ENCODE assay signal across 11 cellular contexts in the genomic region with DNA sequence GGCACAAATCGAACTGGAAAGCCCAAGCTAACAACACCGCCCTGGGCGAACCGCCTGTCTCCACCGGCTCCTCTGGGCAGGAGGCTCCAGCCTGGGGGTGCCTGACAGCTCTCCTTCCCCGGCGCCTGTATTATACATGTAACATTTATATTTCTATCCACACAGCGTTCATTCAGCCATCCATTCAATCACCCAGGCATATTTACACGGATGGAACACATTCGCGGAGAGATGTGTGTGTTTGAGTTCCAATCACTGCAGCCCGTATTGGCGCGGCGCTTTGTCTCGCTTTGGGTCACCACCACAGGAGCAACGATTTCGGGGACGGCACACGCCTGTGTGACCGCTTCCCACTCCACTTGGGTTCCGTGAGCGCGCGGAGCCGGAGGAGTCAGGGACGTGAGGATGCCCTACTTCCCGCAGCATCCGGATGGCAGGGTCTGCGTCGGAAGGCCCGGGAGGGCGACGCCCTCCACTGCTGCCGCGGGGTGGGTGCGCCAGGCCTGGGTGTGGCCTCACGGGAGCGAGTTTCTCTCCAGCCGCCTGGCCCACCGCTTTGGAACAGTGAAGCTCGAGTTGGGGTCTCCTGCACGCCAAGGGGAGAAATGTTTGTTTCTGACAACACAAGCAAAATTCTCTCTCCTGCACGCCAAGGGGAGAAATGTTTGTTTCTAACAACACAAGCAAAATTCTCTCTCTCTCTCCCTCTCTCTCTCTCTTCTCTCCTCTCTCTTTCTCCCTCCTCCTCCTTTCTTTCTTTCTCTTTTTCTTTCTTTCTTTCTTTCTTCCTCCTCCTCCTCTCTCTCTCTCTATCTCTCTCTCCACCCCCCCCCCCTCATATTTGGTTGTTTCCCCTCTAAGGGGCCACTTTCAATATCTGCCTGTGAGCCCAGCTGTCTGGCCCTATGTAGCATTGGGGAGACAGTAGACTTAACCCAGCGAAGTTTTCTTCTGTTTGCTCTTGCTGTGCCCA. TPM values are rescaled to one million over a fixed set of nuclear protein-coding genes. Genes with fewer than 3 reads are reported as not detected.
DNase-seq lines count a peak whose midpoint lies in the region; FAIRE-seq and TF ChIP-seq lines count a peak whose summit lies in the region.
"Had no signal": no experiment of that assay in that cellular context is flagged by ENCODE, and none has a peak within 500 bp of the region (broad histone marks: within the 10 kb centered on the region; RNA-seq: fewer than 3 reads in every experiment).

No MANE protein-coding gene starts in this region.

- no peak overlapping the region for H3K4me3 ChIP-seq in astrocyte (ENCODE audit: insufficient read depth, low read depth, low read length)
- peak overlapping the region; percentile 26 for H3K4me3 ChIP-seq in mesodermal cell (ENCODE audit: extremely low read depth, insufficient read depth, low read length, poor library complexity, severe bottlenecking)
- H3K4me3 ChIP-seq in esophagus squamous epithelium = peak overlapping the region in 1 of 4 donors; percentile 50

- peak overlapping the region; percentile 78 for H3K4me2 ChIP-seq in astrocyte (ENCODE audit: low read length)

- H2AFZ ChIP-seq in astrocyte (ENCODE audit: low read depth, low read length) = no peak overlapping the region

- no peaks in the 10 kb centered on the region for H3K79me2 ChIP-seq in astrocyte (ENCODE audit: insufficient read depth, low read length)

- H3K27ac Mint-ChIP-seq in astrocyte (ENCODE audit: unreplicated experiment) = no peak overlapping the region

- no peaks in the 10 kb centered on the region for H3K36me3 ChIP-seq in astrocyte (ENCODE audit: insufficient read depth, low read length)
- no peaks in the 10 kb centered on the region for H3K36me3 ChIP-seq in mesodermal cell (ENCODE audit: control insufficient read depth, insufficient read depth, low read length)
- H3K36me3 ChIP-seq in esophagus squamous epithelium = no peaks in the 10 kb centered on the region

- no peak for TF ChIP-seq CTCF in astrocyte (IDR thresholded peaks at IDR 0.05; ENCODE audit: insufficient read depth, low read depth, low read length)
- TF ChIP-seq CTCF in esophagus squamous epithelium (IDR thresholded peaks at IDR 0.05) = no peak

- no peak overlapping the region for H3K27ac ChIP-seq in astrocyte (ENCODE audit: low read depth, low read length)
- H3K27ac ChIP-seq in mesodermal cell (ENCODE audit: low read depth, low read length, severe bottlenecking) = no peak overlapping the region
- H3K27ac ChIP-seq in esophagus squamous epithelium = no peak overlapping the region
- H3K27ac ChIP-seq: psoas muscle had no signal

- no peak overlapping the region for H3K9ac ChIP-seq in astrocyte (ENCODE audit: low read length)

- 6% methylated on average over 33 to 40 of the region's 45 CpGs for WGBS in mesodermal cell (ENCODE audit: insufficient coverage in 2 of 2), 2 experiments
- WGBS in esophagus squamous epithelium, 2 donors = 8 to 10% methylated on average over 21 to 24 of the region's 45 CpGs

- peak overlapping the region; percentile 74 for H3K4me3 Mint-ChIP-seq in astrocyte (ENCODE audit: unreplicated experiment)

- H3K9me3 Mint-ChIP-seq in astrocyte (ENCODE audit: unreplicated experiment) = no peaks in the 10 kb centered on the region

- H3K9me3 ChIP-seq in astrocyte (ENCODE audit: insufficient read depth, low read depth, low read length) (no peaks in the 10 kb centered on the region), mesodermal cell (ENCODE audit: control insufficient read depth, low read length) (no peaks in the 10 kb centered on the region), esophagus squamous epithelium (no peaks in the 10 kb centered on the region)
- H3K9me3 ChIP-seq: psoas muscle had no signal

- no peak for FAIRE-seq in astrocyte (lab: Jason Lieb, UNC)

- DNase-seq in stimulated activated CD4-positive, alpha-beta T cell treated with anti-CD3 and anti-CD28 coated beads, Interleukin-15, amount 100 ng/mL, for 24 hours = peak; percentile 15
- no peak for DNase-seq in stimulated activated CD4-positive, alpha-beta T cell treated with anti-CD3 and anti-CD28 coated beads, Interleukin-4, amount 100 ng/mL, for 1 hour
- no peak for DNase-seq in astrocyte (ENCODE audit: low read depth)
- no peak for DNase-seq in esophagus squamous epithelium (lab: John Stamatoyannopoulos, UW)
- DNase-seq in GF-D8 (lab: John Stamatoyannopoulos, UW) = no peak
- DNase-seq in NCI-H526 treated with DMSO at 0.1 percent for 48 hours (lab: John Stamatoyannopoulos, UW) = no peak
- DNase-seq in NCI-H2107 (lab: John Stamatoyannopoulos, UW) = no peak
- DNase-seq: DMS153, NCI-H2029 treated with DMSO at 0.1 percent for 48 hours, psoas muscle had no signal

- no peak for TF ChIP-seq POLR2A in esophagus squamous epithelium (IDR thresholded peaks at IDR 0.05)

- peaks cover 82% of the 10 kb centered on the region for H3K27me3 Mint-ChIP-seq in astrocyte (ENCODE audit: low read depth, unreplicated experiment)

- H3K4me1 ChIP-seq in astrocyte (ENCODE audit: insufficient read depth, low read length) (no peaks in the 10 kb centered on the region), mesodermal cell (ENCODE audit: control insufficient read depth, insufficient read depth, low read length, poor library complexity, severe bottlenecking) (peaks cover 5% of the 10 kb centered on the region), esophagus squamous epithelium (peaks cover 14 to 36% (median 21%) of the 10 kb centered on the region in 3 donors)
- H3K4me1 ChIP-seq: psoas muscle had no signal

- H4K20me1 ChIP-seq in astrocyte (ENCODE audit: insufficient read depth, low read length) = no peaks in the 10 kb centered on the region

- intact Hi-C loops in esophagus squamous epithelium (cut with DNase I) = no loop called here

- peaks cover 6% of the 10 kb centered on the region for H3K4me1 Mint-ChIP-seq in astrocyte (ENCODE audit: low read depth, unreplicated experiment)

- H3K27me3 ChIP-seq in astrocyte (ENCODE audit: insufficient read depth, low read length) = peaks cover 51% of the 10 kb centered on the region
- H3K27me3 ChIP-seq in esophagus squamous epithelium = peaks cover 5 to 94% (median 23%) of the 10 kb centered on the region in 4 donors

- no peaks in the 10 kb centered on the region for H3K36me3 Mint-ChIP-seq in astrocyte (ENCODE audit: low read depth, unreplicated experiment)

RNA-seq across cellular contexts. Expression of gene SV2C, which starts 1.1 kb away (rescaled TPM):
- 0.05 TPM in 2 replicates for total RNA-seq in astrocyte
- polyA plus RNA-seq in mesodermal cell (2013, experiment 1 of 2) = 0.59 TPM
- 0.05 TPM for polyA plus RNA-seq in mesodermal cell (2013, experiment 2 of 2)
- under 1 TPM; under 0.01 to 0.26 (median 0.06) TPM for total RNA-seq in esophagus squamous epithelium
- total RNA-seq: psoas muscle had no signal
